1 cellular context compared by ENCODE assay signal in genomic region chr17:29007456-29008455, GRCh38.
TF ChIP-seq lines count a peak whose summit lies in the region.

No MANE protein-coding gene starts in this region.

TF ChIP-seq in H1, 55 proteins besides CTCF, POLR2A, EP300 and RAD21 (continued from another document):
- TF ChIP-seq MAX (IDR thresholded peaks at IDR 0.05) (no peak), HDAC6 (IDR thresholded peaks at IDR 0.05; ENCODE audit: low read depth, low read length) (no peak), BCL11A (IDR thresholded peaks at IDR 0.05; ENCODE audit: low read depth in 2 of 2, low read length in 2 of 2) (no peak), SUZ12 (IDR thresholded peaks at IDR 0.05; ENCODE audit: low read length) (no peak), SP1 (IDR thresholded peaks at IDR 0.05; ENCODE audit: low read depth, low read length) (no peak), JUN (IDR thresholded peaks at IDR 0.05; ENCODE audit: low read depth, low read length) (no peak), PHF8 (conservative IDR thresholded peaks at IDR 0.05; ENCODE audit: low read depth, low read length) (no peak), SP4 (IDR thresholded peaks at IDR 0.05; ENCODE audit: low read length) (no peak), NANOG (IDR thresholded peaks at IDR 0.05; ENCODE audit: insufficient read depth, low read depth, low read length, poor library complexity, severe bottlenecking) (no peak)
